Comparison of ENCODE assay signal across 38 cellular contexts in genomic region chr7:27601217-27601616, GRCh38.
"Had no signal": no experiment of that assay in that cellular context is flagged by ENCODE, and none has a peak within 500 bp of the region (broad histone marks: within the 10 kb centered on the region; RNA-seq: fewer than 3 reads in every experiment).

No MANE protein-coding gene starts in this region.

- H3K27me3 ChIP-seq: brain microvascular endothelial cell, cardiac muscle cell, Peyer's patch had no signal

- H3K4me1 Mint-ChIP-seq: activated CD4-positive, alpha-beta memory T cell treated with anti-CD3 and anti-CD28 coated beads, Interleukin-2, amount 10 ng/mL, durations not matched to agents 7 days and 5 days; activated CD8-positive, alpha-beta memory T cell treated with anti-CD3 and anti-CD28 coated beads, Interleukin-2, amount 10 ng/mL, durations not matched to agents 7 days and 5 days; activated naive CD4-positive, alpha-beta T cell treated with anti-CD3 and anti-CD28 coated beads, Interleukin-2, amount 10 ng/mL, durations not matched to agents 7 days and 5 days; activated naive CD8-positive, alpha-beta T cell treated with anti-CD3 and anti-CD28 coated beads, Interleukin-2, amount 50 U/mL, for 24 hours; central memory CD8-positive, alpha-beta T cell had no signal

- H3K27me3 Mint-ChIP-seq: activated CD4-positive, alpha-beta memory T cell treated with anti-CD3 and anti-CD28 coated beads, Interleukin-2, amount 10 ng/mL, durations not matched to agents 7 days and 5 days; activated CD8-positive, alpha-beta memory T cell treated with anti-CD3 and anti-CD28 coated beads, Interleukin-2, amount 10 ng/mL, durations not matched to agents 7 days and 5 days; activated naive CD4-positive, alpha-beta T cell treated with anti-CD3 and anti-CD28 coated beads, Interleukin-2, amount 10 ng/mL, durations not matched to agents 7 days and 5 days; activated naive CD8-positive, alpha-beta T cell; activated naive CD8-positive, alpha-beta T cell treated with anti-CD3 and anti-CD28 coated beads, Interleukin-2, amount 50 U/mL, for 24 hours; central memory CD8-positive, alpha-beta T cell had no signal

- H3K9me3 Mint-ChIP-seq: activated CD4-positive, alpha-beta memory T cell treated with anti-CD3 and anti-CD28 coated beads, Interleukin-2, amount 10 ng/mL, durations not matched to agents 7 days and 5 days; activated naive CD4-positive, alpha-beta T cell treated with anti-CD3 and anti-CD28 coated beads, Interleukin-2, amount 10 ng/mL, durations not matched to agents 7 days and 5 days; activated naive CD8-positive, alpha-beta T cell treated with anti-CD3 and anti-CD28 coated beads, Interleukin-2, amount 50 U/mL, for 24 hours; central memory CD8-positive, alpha-beta T cell had no signal

- H3K9me3 ChIP-seq: Peyer's patch had no signal

- DNase-seq: activated CD4-positive, alpha-beta memory T cell treated with anti-CD3 and anti-CD28 coated beads, Interleukin-2, amount 10 ng/mL, durations not matched to agents 7 days and 5 days; activated CD4-positive, alpha-beta T cell treated with anti-CD3 and anti-CD28 coated beads for 1 hour; activated CD4-positive, alpha-beta T cell treated with anti-CD3 and anti-CD28 coated beads for 48 hours; activated CD4-positive, CD25-positive, alpha-beta regulatory T cell; activated CD8-positive, alpha-beta memory T cell treated with anti-CD3 and anti-CD28 coated beads for 24 hours; activated CD8-positive, alpha-beta memory T cell treated with anti-CD3 and anti-CD28 coated beads, Interleukin-2, amount 10 ng/mL, durations not matched to agents 7 days and 5 days; activated CD8-positive, alpha-beta memory T cell treated with anti-CD3 and anti-CD28 coated beads, Interleukin-2, amount 50 U/mL, for 48 hours; activated effector memory CD4-positive, alpha-beta T cell treated with Interleukin-2 at 50 U/mL for 16 hours; activated naive CD4-positive, alpha-beta T cell treated with anti-CD3 and anti-CD28 coated beads, Interleukin-2, amount 10 ng/mL, durations not matched to agents 7 days and 5 days; activated naive CD8-positive, alpha-beta T cell treated with anti-CD3 and anti-CD28 coated beads, Interleukin-2, amount 50 U/mL, for 24 hours; activated T-cell treated with anti-CD3 and anti-CD28 coated beads, Interleukin-2, amount 50 U/mL, for 48 hours; anterior cingulate cortex; brain microvascular endothelial cell; MM.1S; MV-4-11; NCI-H1092; NCI-H1436 treated with DMSO at 0.1 percent for 48 hours; NCI-H1694 treated with DMSO at 0.1 percent for 48 hours; NCI-H2029 treated with DMSO at 0.1 percent for 48 hours; NCI-H2107; NCI-H2171; NCI-H510A; NCI-H526; NCI-H748 treated with DMSO at 0.1 percent for 48 hours; NK-92 treated with Interleukin-12 subunit alpha and Interleukin-12 subunit beta, amount 100 ng/mL, for 24 hours; PC-3; Peyer's patch; SIG-M5; SW 1271; T-helper 1 cell; T-helper 2 cell; T-helper 9 cell had no signal

- ATAC-seq: activated CD8-positive, alpha-beta memory T cell treated with anti-CD3 and anti-CD28 coated beads, Interleukin-2, amount 10 ng/mL, durations not matched to agents 7 days and 5 days; activated naive CD8-positive, alpha-beta T cell treated with anti-CD3 and anti-CD28 coated beads, Interleukin-2, amount 50 U/mL, for 24 hours; PC-3; Right ventricle myocardium inferior had no signal

- H3K36me3 Mint-ChIP-seq: activated CD8-positive, alpha-beta memory T cell treated with anti-CD3 and anti-CD28 coated beads, Interleukin-2, amount 10 ng/mL, durations not matched to agents 7 days and 5 days; activated naive CD4-positive, alpha-beta T cell treated with anti-CD3 and anti-CD28 coated beads, Interleukin-2, amount 10 ng/mL, durations not matched to agents 7 days and 5 days had no signal

- H3K27ac ChIP-seq: brain microvascular endothelial cell, cardiac muscle cell, Peyer's patch, RWPE1, VCaP had no signal

- H3K27ac Mint-ChIP-seq: activated CD4-positive, alpha-beta memory T cell treated with anti-CD3 and anti-CD28 coated beads, Interleukin-2, amount 10 ng/mL, durations not matched to agents 7 days and 5 days; activated CD8-positive, alpha-beta memory T cell treated with anti-CD3 and anti-CD28 coated beads, Interleukin-2, amount 10 ng/mL, durations not matched to agents 7 days and 5 days; activated naive CD4-positive, alpha-beta T cell treated with anti-CD3 and anti-CD28 coated beads, Interleukin-2, amount 10 ng/mL, durations not matched to agents 7 days and 5 days; activated naive CD8-positive, alpha-beta T cell; activated naive CD8-positive, alpha-beta T cell treated with anti-CD3 and anti-CD28 coated beads, Interleukin-2, amount 50 U/mL, for 24 hours had no signal

- H3K4me3 ChIP-seq: cardiac muscle cell, Peyer's patch had no signal

- H3K4me3 Mint-ChIP-seq: activated CD4-positive, alpha-beta memory T cell treated with anti-CD3 and anti-CD28 coated beads, Interleukin-2, amount 10 ng/mL, durations not matched to agents 7 days and 5 days; activated CD8-positive, alpha-beta memory T cell treated with anti-CD3 and anti-CD28 coated beads, Interleukin-2, amount 10 ng/mL, durations not matched to agents 7 days and 5 days; activated naive CD4-positive, alpha-beta T cell treated with anti-CD3 and anti-CD28 coated beads, Interleukin-2, amount 10 ng/mL, durations not matched to agents 7 days and 5 days; activated naive CD8-positive, alpha-beta T cell; activated naive CD8-positive, alpha-beta T cell treated with anti-CD3 and anti-CD28 coated beads, Interleukin-2, amount 50 U/mL, for 24 hours; central memory CD8-positive, alpha-beta T cell had no signal

- H3K36me3 ChIP-seq: brain microvascular endothelial cell, cardiac muscle cell, Peyer's patch had no signal
